ENCODE assay signal across 26 cellular contexts in the genomic region with DNA sequence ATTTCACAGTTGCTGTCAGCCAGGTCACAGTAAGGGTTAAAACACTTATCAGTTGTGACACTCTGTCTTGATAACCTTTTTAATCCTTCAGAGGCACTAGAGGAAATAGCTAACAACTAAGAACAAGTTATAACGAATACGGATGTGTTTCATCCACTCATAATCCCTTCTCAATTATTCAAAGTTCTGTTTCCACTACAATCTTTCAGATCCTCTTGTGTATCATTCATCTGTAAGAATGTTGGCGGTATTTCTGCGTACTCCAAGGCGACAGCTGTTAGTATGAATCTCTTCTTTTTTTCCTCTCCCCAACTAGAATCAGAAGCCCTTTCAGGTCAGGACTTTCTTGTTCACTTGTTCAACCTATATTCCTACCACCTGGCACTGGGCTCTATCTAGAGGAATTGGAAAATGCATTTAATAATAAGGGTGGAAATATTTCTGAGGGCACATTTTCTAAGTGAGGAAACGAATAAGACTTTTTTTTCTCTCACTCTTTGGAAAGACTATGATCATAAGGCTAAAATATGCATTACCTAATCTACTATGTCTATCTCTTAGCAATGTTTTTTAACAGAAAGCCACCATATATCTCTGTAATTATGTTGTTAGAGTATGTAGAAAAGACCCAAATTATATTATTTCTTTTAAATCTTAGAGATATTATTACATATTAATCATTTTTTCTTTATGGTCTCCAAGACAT.
"Had no signal": no experiment of that assay in that cellular context is flagged by ENCODE, and none has a peak within 500 bp of the region (broad histone marks: within the 10 kb centered on the region; RNA-seq: fewer than 3 reads in every experiment).

No MANE protein-coding gene starts in this region.

- H3K36me3 ChIP-seq: ascending aorta, SJSA1 had no signal

- H3K4me3 ChIP-seq: ascending aorta, SJSA1 had no signal

- DNase-seq: activated CD4-positive, alpha-beta memory T cell treated with anti-CD3 and anti-CD28 coated beads for 36 hours; activated CD4-positive, alpha-beta T cell treated with anti-CD3 and anti-CD28 coated beads, Interleukin-2, amount 10 ng/mL, durations not matched to agents 7 days and 5 days; activated CD4-positive, CD25-positive, alpha-beta regulatory T cell; activated CD8-positive, alpha-beta memory T cell treated with anti-CD3 and anti-CD28 coated beads for 24 hours; activated effector memory CD4-positive, alpha-beta T cell treated with anti-CD3 and anti-CD28 coated beads, Interleukin-2, amount 50 U/mL, for 16 hours; activated naive CD4-positive, alpha-beta T cell treated with Interleukin-2 at 50 U/mL for 16 hours; activated naive CD8-positive, alpha-beta T cell treated with anti-CD3 and anti-CD28 coated beads, Interleukin-2, amount 50 U/mL, for 24 hours; activated T-cell treated with anti-CD3 and anti-CD28 coated beads, Interleukin-2, amount 50 U/mL, for 4 hours; amniotic stem cell; IMR-90; Kasumi-1; KBM-7; NCI-H1092 treated with DMSO at 0.1 percent for 48 hours; NCI-H1417 treated with DMSO at 0.1 percent for 48 hours; NCI-H1694; NCI-H2029 treated with DMSO at 0.1 percent for 48 hours; NCI-H226; NCI-H526; NCI-H774; NK-92 treated with Interleukin-12 subunit alpha and Interleukin-12 subunit beta, amount 100 ng/mL, for 24 hours; PC-3; SHP77 had no signal

- H3K4me1 ChIP-seq: ascending aorta, SJSA1 had no signal

- H3K27ac ChIP-seq: ascending aorta, SJSA1, VCaP had no signal

- ATAC-seq: activated naive CD4-positive, alpha-beta T cell treated with anti-CD3 and anti-CD28 coated beads, Interleukin-2, amount 50 U/mL, for 72 hours; activated naive CD8-positive, alpha-beta T cell treated with anti-CD3 and anti-CD28 coated beads, Interleukin-2, amount 50 U/mL, for 24 hours; activated T-cell treated with anti-CD3 and anti-CD28 coated beads, Interleukin-2, amount 50 U/mL, for 4 hours; PC-3 had no signal

- H3K9me3 ChIP-seq: ascending aorta, SJSA1 had no signal

- H3K27me3 ChIP-seq: ascending aorta, SJSA1 had no signal
